1 cellular context compared by ENCODE assay signal in the genomic region with DNA sequence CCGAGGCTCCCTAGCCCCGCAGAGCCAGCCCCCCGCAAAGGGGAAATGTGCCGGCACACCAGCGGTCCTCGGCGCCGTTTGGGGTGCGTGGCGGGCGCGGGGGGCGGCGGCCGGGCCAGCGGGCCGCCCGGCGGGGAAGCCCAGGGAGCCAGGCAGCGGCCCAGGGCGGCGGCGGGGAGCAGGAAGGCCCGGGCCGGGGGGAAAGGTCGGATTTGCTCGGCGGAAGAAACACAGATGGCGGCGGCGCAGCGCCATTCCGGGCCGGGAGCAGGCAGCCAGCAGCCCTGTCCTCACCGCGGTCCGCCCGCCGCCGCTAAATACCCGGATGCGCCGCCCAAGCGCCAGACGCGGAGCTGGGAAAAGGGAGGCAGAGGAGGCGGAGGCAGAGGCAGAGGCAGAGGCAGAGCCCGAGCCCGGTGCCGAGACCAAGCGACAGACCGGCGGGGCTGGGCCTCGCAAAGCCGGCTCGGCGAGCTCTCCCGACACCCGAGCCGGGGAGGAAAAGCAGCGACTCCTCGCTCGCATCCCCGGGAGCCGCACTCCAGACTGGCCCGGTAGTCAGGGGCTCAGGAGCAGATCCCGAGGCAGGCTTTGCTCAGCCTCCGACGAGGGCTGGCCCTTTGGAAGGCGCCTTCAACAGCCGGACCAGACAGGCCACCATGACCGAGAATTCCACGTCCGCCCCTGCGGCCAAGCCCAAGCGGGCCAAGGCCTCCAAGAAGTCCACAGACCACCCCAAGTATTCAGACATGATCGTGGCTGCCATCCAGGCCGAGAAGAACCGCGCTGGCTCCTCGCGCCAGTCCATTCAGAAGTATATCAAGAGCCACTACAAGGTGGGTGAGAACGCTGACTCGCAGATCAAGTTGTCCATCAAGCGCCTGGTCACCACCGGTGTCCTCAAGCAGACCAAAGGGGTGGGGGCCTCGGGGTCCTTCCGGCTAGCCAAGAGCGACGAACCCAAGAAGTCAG.
TF ChIP-seq lines count a peak whose summit lies in the region.

No MANE protein-coding gene starts in this region.

TF ChIP-seq in HepG2, 621 proteins besides CTCF, POLR2A, EP300 and RAD21 (continued from another document and continues in another):
- no peak for TF ChIP-seq U2AF2 (IDR thresholded peaks at IDR 0.05; ENCODE audit: low read depth, low read length)
- TF ChIP-seq, protein P1, sequence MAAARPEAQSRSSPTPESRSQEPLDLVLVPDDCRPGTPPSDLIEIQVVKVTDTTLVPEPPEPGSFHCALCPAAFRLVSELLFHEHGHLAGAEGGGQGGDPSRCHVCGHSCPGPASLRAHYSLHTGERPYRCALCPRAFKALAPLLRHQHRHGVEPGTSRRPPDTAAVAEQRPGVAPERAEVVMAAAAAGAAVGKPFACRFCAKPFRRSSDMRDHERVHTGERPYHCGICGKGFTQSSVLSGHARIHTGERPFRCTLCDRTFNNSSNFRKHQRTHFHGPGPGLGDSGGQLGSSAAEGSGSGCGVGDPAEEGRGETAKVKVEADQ (CRISPR knock-in tag; IDR thresholded peaks at IDR 0.05; ENCODE audit: borderline replicate concordance): no peak
- TF ChIP-seq ZNF615 (CRISPR knock-in tag; IDR thresholded peaks at IDR 0.05; ENCODE audit: borderline replicate concordance): no peak
- TF ChIP-seq ZNF883 (CRISPR knock-in tag; IDR thresholded peaks at IDR 0.05; ENCODE audit: not compliant biosample characterization): no peak
- TF ChIP-seq NKX3-1 (CRISPR knock-in tag; IDR thresholded peaks at IDR 0.05): peak; percentile 83
- TF ChIP-seq ZNF251 (CRISPR knock-in tag; IDR thresholded peaks at IDR 0.05): no peak
- TF ChIP-seq, protein P2, sequence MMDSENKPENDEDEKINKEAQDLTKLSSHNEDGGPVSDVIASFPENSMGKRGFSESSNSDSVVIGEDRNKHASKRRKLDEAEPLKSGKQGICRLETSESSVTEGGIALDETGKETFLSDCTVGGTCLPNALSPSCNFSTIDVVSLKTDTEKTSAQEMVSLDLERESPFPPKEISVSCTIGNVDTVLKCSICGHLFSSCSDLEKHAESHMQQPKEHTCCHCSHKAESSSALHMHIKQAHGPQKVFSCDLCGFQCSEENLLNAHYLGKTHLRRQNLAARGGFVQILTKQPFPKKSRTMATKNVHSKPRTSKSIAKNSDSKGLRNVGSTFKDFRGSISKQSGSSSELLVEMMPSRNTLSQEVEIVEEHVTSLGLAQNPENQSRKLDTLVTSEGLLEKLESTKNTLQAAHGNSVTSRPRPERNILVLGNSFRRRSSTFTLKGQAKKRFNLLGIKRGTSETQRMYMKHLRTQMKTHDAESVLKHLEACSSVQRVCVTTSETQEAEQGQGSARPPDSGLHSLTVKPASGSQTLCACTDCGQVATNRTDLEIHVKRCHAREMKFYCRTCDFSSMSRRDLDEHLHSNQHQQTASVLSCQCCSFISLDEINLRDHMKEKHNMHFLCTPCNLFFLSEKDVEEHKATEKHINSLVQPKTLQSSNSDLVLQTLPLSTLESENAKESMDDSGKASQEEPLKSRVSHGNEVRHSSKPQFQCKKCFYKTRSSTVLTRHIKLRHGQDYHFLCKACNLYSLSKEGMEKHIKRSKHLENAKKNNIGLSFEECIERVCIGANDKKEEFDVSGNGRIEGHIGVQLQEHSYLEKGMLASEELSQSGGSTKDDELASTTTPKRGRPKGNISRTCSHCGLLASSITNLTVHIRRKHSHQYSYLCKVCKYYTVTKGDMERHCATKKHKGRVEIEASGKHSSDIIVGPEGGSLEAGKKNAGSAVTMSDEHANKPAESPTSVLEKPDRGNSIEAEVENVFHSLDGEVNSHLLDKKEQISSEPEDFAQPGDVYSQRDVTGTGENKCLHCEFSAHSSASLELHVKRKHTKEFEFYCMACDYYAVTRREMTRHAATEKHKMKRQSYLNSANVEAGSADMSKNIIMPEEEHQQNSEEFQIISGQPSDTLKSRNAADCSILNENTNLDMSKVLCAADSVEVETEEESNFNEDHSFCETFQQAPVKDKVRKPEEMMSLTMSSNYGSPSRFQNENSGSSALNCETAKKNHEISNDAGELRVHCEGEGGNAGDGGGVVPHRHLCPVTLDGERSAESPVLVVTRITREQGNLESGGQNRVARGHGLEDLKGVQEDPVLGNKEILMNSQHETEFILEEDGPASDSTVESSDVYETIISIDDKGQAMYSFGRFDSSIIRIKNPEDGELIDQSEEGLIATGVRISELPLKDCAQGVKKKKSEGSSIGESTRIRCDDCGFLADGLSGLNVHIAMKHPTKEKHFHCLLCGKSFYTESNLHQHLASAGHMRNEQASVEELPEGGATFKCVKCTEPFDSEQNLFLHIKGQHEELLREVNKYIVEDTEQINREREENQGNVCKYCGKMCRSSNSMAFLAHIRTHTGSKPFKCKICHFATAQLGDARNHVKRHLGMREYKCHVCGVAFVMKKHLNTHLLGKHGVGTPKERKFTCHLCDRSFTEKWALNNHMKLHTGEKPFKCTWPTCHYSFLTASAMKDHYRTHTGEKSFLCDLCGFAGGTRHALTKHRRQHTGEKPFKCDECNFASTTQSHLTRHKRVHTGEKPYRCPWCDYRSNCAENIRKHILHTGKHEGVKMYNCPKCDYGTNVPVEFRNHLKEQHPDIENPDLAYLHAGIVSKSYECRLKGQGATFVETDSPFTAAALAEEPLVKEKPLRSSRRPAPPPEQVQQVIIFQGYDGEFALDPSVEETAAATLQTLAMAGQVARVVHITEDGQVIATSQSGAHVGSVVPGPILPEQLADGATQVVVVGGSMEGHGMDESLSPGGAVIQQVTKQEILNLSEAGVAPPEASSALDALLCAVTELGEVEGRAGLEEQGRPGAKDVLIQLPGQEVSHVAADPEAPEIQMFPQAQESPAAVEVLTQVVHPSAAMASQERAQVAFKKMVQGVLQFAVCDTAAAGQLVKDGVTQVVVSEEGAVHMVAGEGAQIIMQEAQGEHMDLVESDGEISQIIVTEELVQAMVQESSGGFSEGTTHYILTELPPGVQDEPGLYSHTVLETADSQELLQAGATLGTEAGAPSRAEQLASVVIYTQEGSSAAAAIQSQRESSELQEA (CRISPR knock-in tag; IDR thresholded peaks at IDR 0.05; ENCODE audit: not compliant biosample characterization): peak; percentile 24
- TF ChIP-seq CC2D1A (CRISPR knock-in tag; IDR thresholded peaks at IDR 0.05): no peak
- TF ChIP-seq, protein P3, sequence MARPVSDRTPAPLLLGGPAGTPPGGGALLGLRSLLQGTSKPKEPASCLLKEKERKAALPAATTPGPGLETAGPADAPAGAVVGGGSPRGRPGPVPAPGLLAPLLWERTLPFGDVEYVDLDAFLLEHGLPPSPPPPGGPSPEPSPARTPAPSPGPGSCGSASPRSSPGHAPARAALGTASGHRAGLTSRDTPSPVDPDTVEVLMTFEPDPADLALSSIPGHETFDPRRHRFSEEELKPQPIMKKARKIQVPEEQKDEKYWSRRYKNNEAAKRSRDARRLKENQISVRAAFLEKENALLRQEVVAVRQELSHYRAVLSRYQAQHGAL (CRISPR knock-in tag; IDR thresholded peaks at IDR 0.05; ENCODE audit: not compliant biosample characterization): peak; percentile 77
- no peak for TF ChIP-seq HMGA1 (CRISPR knock-in tag; conservative IDR thresholded peaks at IDR 0.05)
- TF ChIP-seq, protein P4, sequence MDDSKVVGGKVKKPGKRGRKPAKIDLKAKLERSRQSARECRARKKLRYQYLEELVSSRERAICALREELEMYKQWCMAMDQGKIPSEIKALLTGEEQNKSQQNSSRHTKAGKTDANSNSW (CRISPR knock-in tag; IDR thresholded peaks at IDR 0.05; ENCODE audit: borderline replicate concordance): peak; percentile 87; the same call in 1 of the 2 replicates
- TF ChIP-seq, protein P5, sequence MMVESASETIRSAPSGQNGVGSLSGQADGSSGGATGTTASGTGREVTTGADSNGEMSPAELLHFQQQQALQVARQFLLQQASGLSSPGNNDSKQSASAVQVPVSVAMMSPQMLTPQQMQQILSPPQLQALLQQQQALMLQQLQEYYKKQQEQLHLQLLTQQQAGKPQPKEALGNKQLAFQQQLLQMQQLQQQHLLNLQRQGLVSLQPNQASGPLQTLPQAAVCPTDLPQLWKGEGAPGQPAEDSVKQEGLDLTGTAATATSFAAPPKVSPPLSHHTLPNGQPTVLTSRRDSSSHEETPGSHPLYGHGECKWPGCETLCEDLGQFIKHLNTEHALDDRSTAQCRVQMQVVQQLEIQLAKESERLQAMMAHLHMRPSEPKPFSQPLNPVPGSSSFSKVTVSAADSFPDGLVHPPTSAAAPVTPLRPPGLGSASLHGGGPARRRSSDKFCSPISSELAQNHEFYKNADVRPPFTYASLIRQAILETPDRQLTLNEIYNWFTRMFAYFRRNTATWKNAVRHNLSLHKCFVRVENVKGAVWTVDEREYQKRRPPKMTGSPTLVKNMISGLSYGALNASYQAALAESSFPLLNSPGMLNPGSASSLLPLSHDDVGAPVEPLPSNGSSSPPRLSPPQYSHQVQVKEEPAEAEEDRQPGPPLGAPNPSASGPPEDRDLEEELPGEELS (CRISPR knock-in tag; IDR thresholded peaks at IDR 0.05): peak; percentile 53
- TF ChIP-seq ZNF501 (CRISPR knock-in tag; IDR thresholded peaks at IDR 0.05): 0 out of 2 replicates have a peak, but pooled peaks have one; percentile 40
- TF ChIP-seq, protein P6, sequence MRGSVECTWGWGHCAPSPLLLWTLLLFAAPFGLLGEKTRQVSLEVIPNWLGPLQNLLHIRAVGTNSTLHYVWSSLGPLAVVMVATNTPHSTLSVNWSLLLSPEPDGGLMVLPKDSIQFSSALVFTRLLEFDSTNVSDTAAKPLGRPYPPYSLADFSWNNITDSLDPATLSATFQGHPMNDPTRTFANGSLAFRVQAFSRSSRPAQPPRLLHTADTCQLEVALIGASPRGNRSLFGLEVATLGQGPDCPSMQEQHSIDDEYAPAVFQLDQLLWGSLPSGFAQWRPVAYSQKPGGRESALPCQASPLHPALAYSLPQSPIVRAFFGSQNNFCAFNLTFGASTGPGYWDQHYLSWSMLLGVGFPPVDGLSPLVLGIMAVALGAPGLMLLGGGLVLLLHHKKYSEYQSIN (CRISPR knock-in tag; IDR thresholded peaks at IDR 0.05; ENCODE audit: borderline replicate concordance): no peak
- no peak; the same call in 1 of the 2 replicates for TF ChIP-seq ZNF562 (CRISPR knock-in tag; IDR thresholded peaks at IDR 0.05; ENCODE audit: borderline replicate concordance)
- no peak for TF ChIP-seq ZNF136 (CRISPR knock-in tag; IDR thresholded peaks at IDR 0.05; ENCODE audit: low read depth)
- TF ChIP-seq ZNF484 (CRISPR knock-in tag; IDR thresholded peaks at IDR 0.05; ENCODE audit: borderline replicate concordance, low read depth): 0 out of 2 replicates have a peak, but pooled peaks have one; percentile 55
- TF ChIP-seq, protein P7, sequence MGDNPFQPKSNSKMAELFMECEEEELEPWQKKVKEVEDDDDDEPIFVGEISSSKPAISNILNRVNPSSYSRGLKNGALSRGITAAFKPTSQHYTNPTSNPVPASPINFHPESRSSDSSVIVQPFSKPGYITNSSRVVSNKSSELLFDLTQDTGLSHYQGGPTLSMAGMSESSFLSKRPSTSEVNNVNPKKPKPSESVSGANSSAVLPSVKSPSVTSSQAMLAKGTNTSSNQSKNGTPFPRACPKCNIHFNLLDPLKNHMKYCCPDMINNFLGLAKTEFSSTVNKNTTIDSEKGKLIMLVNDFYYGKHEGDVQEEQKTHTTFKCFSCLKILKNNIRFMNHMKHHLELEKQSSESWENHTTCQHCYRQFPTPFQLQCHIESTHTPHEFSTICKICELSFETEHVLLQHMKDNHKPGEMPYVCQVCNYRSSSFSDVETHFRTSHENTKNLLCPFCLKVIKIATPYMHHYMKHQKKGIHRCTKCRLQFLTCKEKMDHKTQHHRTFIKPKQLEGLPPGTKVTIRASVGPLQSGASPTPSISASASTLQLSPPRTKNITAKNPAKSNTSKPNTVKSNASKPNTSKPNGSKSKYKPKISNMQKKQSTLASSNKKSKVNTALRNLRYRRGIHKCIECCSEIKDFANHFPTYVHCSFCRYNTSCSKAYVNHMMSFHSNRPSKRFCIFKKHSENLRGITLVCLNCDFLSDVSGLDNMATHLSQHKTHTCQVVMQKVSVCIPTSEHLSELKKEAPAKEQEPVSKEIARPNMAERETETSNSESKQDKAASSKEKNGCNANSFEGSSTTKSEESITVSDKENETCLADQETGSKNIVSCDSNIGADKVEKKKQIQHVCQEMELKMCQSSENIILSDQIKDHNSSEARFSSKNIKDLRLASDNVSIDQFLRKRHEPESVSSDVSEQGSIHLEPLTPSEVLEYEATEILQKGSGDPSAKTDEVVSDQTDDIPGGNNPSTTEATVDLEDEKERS (CRISPR knock-in tag; IDR thresholded peaks at IDR 0.05): no peak
- no peak; the same call in 1 of the 2 replicates for TF ChIP-seq HMG20A (CRISPR knock-in tag; IDR thresholded peaks at IDR 0.05; ENCODE audit: borderline replicate concordance)
- TF ChIP-seq THAP11 (CRISPR knock-in tag; IDR thresholded peaks at IDR 0.05): peak; percentile 79
- TF ChIP-seq, protein P8, sequence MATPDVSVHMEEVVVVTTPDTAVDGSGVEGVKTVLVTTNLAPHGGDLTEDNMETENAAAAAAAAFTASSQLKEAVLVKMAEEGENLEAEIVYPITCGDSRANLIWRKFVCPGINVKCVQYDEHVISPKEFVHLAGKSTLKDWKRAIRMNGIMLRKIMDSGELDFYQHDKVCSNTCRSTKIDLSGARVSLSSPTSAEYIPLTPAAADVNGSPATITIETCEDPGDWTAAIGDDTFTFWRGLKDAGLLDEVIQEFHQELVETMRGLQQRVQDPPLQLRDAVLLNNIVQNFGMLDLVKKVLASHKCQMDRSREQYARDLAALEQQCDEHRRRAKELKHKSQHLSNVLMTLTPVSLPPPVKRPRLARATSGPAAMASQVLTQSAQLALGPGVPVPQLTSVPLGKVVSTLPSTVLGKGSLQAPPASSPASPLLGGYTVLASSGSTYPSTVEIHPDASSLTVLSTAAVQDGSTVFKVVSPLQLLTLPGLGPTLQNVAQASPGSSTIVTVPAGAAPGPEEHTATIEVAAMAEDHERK (CRISPR knock-in tag; IDR thresholded peaks at IDR 0.05; ENCODE audit: low read depth): no peak
- TF ChIP-seq, protein P9, sequence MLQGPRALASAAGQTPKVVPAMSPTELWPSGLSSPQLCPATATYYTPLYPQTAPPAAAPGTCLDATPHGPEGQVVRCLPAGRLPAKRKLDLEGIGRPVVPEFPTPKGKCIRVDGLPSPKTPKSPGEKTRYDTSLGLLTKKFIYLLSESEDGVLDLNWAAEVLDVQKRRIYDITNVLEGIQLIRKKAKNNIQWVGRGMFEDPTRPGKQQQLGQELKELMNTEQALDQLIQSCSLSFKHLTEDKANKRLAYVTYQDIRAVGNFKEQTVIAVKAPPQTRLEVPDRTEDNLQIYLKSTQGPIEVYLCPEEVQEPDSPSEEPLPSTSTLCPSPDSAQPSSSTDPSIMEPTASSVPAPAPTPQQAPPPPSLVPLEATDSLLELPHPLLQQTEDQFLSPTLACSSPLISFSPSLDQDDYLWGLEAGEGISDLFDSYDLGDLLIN (CRISPR knock-in tag; IDR thresholded peaks at IDR 0.05; ENCODE audit: borderline replicate concordance): peak; percentile 19; the same call in 1 of the 2 replicates
- no peak for TF ChIP-seq ZNF138 (CRISPR knock-in tag; IDR thresholded peaks at IDR 0.05; ENCODE audit: low read depth)
- no peak for TF ChIP-seq ESRRA (CRISPR knock-in tag; IDR thresholded peaks at IDR 0.05; ENCODE audit: low read depth)
- TF ChIP-seq MIER2 (CRISPR knock-in tag; IDR thresholded peaks at IDR 0.05): no peak
- TF ChIP-seq, protein P10, sequence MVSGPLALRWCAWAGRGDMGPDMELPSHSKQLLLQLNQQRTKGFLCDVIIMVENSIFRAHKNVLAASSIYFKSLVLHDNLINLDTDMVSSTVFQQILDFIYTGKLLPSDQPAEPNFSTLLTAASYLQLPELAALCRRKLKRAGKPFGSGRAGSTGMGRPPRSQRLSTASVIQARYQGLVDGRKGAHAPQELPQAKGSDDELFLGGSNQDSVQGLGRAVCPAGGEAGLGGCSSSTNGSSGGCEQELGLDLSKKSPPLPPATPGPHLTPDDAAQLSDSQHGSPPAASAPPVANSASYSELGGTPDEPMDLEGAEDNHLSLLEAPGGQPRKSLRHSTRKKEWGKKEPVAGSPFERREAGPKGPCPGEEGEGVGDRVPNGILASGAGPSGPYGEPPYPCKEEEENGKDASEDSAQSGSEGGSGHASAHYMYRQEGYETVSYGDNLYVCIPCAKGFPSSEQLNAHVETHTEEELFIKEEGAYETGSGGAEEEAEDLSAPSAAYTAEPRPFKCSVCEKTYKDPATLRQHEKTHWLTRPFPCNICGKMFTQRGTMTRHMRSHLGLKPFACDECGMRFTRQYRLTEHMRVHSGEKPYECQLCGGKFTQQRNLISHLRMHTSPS (CRISPR knock-in tag; IDR thresholded peaks at IDR 0.05; ENCODE audit: low read depth): no peak
- TF ChIP-seq SAP130 (CRISPR knock-in tag; IDR thresholded peaks at IDR 0.05; ENCODE audit: low read depth): peak; percentile 90
- TF ChIP-seq KMT2A (CRISPR knock-in tag; IDR thresholded peaks at IDR 0.05): peak; percentile 54; the same call in 1 of the 2 replicates
